Comparison of ENCODE assay signal across 15 cellular contexts in the genomic region with DNA sequence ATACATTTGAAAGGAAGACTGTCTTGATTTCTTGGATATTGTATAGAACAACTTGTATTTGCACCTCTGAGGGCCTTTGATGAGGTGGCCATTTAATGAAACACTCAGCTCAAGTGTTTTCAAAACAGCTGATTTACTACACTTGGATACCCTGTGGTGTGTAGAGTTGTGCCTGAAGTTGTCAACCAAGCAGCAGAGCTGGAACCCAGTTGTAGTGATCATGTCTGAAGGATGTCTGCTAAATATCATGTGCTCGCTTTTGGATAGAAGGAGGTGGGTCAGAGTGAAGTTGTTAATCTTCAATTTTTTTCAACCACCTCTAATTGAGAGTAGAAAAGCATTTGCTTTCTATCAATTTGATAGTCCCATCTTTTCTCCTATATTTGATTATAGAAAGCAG.
DNase-seq lines count a peak whose midpoint lies in the region; ATAC-seq and TF ChIP-seq lines count a peak whose summit lies in the region.
"Had no signal": no experiment of that assay in that cellular context is flagged by ENCODE, and none has a peak within 500 bp of the region (broad histone marks: within the 10 kb centered on the region; RNA-seq: fewer than 3 reads in every experiment).

No MANE protein-coding gene starts in this region.

- H3K4me3 ChIP-seq in Panc1 (ENCODE audit: low read depth in 2 of 2, low read length in 2 of 2) = no peak overlapping the region
- no peak overlapping the region for H3K4me3 ChIP-seq in osteoblast (ENCODE audit: insufficient read depth, low read length)
- H3K4me3 ChIP-seq: SJCRH30 had no signal

- H3K4me3 Mint-ChIP-seq in activated CD8-positive, alpha-beta memory T cell treated with anti-CD3 and anti-CD28 coated beads, Interleukin-2, amount 10 ng/mL, durations not matched to agents 7 days and 5 days = peak overlapping the region; percentile 27
- H3K4me3 Mint-ChIP-seq in CD4-positive, alpha-beta T cell = no peak overlapping the region
- H3K4me3 Mint-ChIP-seq in naive thymus-derived CD8-positive, alpha-beta T cell = peak overlapping the region in 6 of 10 donors; percentile 50 to 82 (median 68)
- H3K4me3 Mint-ChIP-seq: H9 had no signal

- peaks cover 53% of the 10 kb centered on the region for H3K4me1 Mint-ChIP-seq in activated CD8-positive, alpha-beta memory T cell treated with anti-CD3 and anti-CD28 coated beads, Interleukin-2, amount 10 ng/mL, durations not matched to agents 7 days and 5 days
- peaks cover 48% of the 10 kb centered on the region for H3K4me1 Mint-ChIP-seq in CD4-positive, alpha-beta T cell (ENCODE audit: low read depth)
- H3K4me1 Mint-ChIP-seq in naive thymus-derived CD8-positive, alpha-beta T cell = peaks cover 28 to 39% (median 36%) of the 10 kb centered on the region in 4 donors

- CTCF ChIA-PET in activated CD8-positive, alpha-beta memory T cell treated with anti-CD3 and anti-CD28 coated beads, Interleukin-2, amount 10 ng/mL, durations not matched to agents 7 days and 5 days (lab: Charles Lee) = interaction anchor here (1.6 kb wide), 1 partner anchor 84 kb away, joined by 4 read pairs; no protein-coding TSS in a partner anchor
- CTCF ChIA-PET in CD4-positive, alpha-beta T cell (lab: Charles Lee) = no interaction called here
- CTCF ChIA-PET in Panc1 (lab: Charles Lee) = no interaction called here

- no peak overlapping the region for H2AFZ ChIP-seq in osteoblast (ENCODE audit: low read length)

- H3K9me3 Mint-ChIP-seq in activated CD8-positive, alpha-beta memory T cell treated with anti-CD3 and anti-CD28 coated beads, Interleukin-2, amount 10 ng/mL, durations not matched to agents 7 days and 5 days (ENCODE audit: low read depth) = no peaks in the 10 kb centered on the region
- H3K9me3 Mint-ChIP-seq in CD4-positive, alpha-beta T cell = no peaks in the 10 kb centered on the region
- H3K9me3 Mint-ChIP-seq in naive thymus-derived CD8-positive, alpha-beta T cell = no peaks in the 10 kb centered on the region
- H3K9me3 Mint-ChIP-seq: H9 had no signal

- POLR2A ChIA-PET in CD4-positive, alpha-beta T cell (lab: Charles Lee) = no interaction called here
- POLR2A ChIA-PET in Panc1 (lab: Charles Lee) = no interaction called here
- POLR2A ChIA-PET in naive thymus-derived CD8-positive, alpha-beta T cell (lab: Charles Lee) = no interaction called here

- H3K27me3 Mint-ChIP-seq in activated CD8-positive, alpha-beta memory T cell treated with anti-CD3 and anti-CD28 coated beads, Interleukin-2, amount 10 ng/mL, durations not matched to agents 7 days and 5 days = no peaks in the 10 kb centered on the region
- H3K27me3 Mint-ChIP-seq in CD4-positive, alpha-beta T cell = no peaks in the 10 kb centered on the region
- H3K27me3 Mint-ChIP-seq in naive thymus-derived CD8-positive, alpha-beta T cell = no peaks in the 10 kb centered on the region

- no peak overlapping the region for H3K27ac ChIP-seq in CD4-positive, alpha-beta T cell (ENCODE audit: low read depth, low read length)
- H3K27ac ChIP-seq in Panc1 (ENCODE audit: low read length) (peak overlapping the region; percentile 30; the same call in 1 of the 2 replicates), osteoblast (ENCODE audit: low read depth, low read length) (no peak overlapping the region)
- H3K27ac ChIP-seq: KMS-11, SJCRH30 had no signal

- no peaks in the 10 kb centered on the region for H4K20me1 ChIP-seq in osteoblast (ENCODE audit: insufficient read depth, low read length)

- H3K27ac Mint-ChIP-seq in activated CD8-positive, alpha-beta memory T cell treated with anti-CD3 and anti-CD28 coated beads, Interleukin-2, amount 10 ng/mL, durations not matched to agents 7 days and 5 days = peak overlapping the region; percentile 81
- H3K27ac Mint-ChIP-seq in CD4-positive, alpha-beta T cell = peak overlapping the region; percentile 76
- H3K27ac Mint-ChIP-seq in naive thymus-derived CD8-positive, alpha-beta T cell = peak overlapping the region in 1 of 10 donors; percentile 62
- H3K27ac Mint-ChIP-seq: H9 had no signal

- no peaks in the 10 kb centered on the region for H3K27me3 ChIP-seq in CD4-positive, alpha-beta T cell (ENCODE audit: control insufficient read depth, insufficient read depth, low read length)
- H3K27me3 ChIP-seq in Panc1 (ENCODE audit: control insufficient read depth, insufficient read depth, low read length) = no peaks in the 10 kb centered on the region
- no peaks in the 10 kb centered on the region for H3K27me3 ChIP-seq in osteoblast (ENCODE audit: insufficient read depth, low read length)
- H3K27me3 ChIP-seq: BE2C, SJCRH30 had no signal

- H3K36me3 ChIP-seq in Panc1 (ENCODE audit: control insufficient read depth, insufficient read depth, low read length) (no peaks in the 10 kb centered on the region), osteoblast (ENCODE audit: insufficient read depth, low read length) (no peaks in the 10 kb centered on the region)
- H3K36me3 ChIP-seq: BE2C, SJCRH30 had no signal

- no peaks in the 10 kb centered on the region for H3K9me3 ChIP-seq in CD4-positive, alpha-beta T cell (ENCODE audit: control insufficient read depth, low read length)
- H3K9me3 ChIP-seq in Panc1 (ENCODE audit: control insufficient read depth, insufficient read depth, low read depth, low read length) = no peaks in the 10 kb centered on the region
- no peaks in the 10 kb centered on the region for H3K9me3 ChIP-seq in osteoblast (ENCODE audit: low read depth, low read length)
- H3K9me3 ChIP-seq: BE2C, SJCRH30 had no signal

- H3K79me2 ChIP-seq in osteoblast (ENCODE audit: insufficient read depth, low read length) = no peaks in the 10 kb centered on the region

- intact Hi-C loops in CD4-positive, alpha-beta T cell (cut with DNase I, micrococcal nuclease) = loop anchor here in 1 of 2 experiments (5.0 kb wide), 1 partner anchor 86 kb away; no protein-coding TSS in a partner anchor
- intact Hi-C loops in Panc1 (cut with micrococcal nuclease; ENCODE audit: unreplicated experiment) = no loop called here
- intact Hi-C loops in cardiac septum (cut with DNase I) = no loop called here

- BruUV-seq in Panc1 (replicated peaks; lab: Mats Ljungman, UMichigan) = no TSS peak

- no peak overlapping the region for H3K4me2 ChIP-seq in osteoblast (ENCODE audit: insufficient read depth, low read length)
- H3K4me2 ChIP-seq: KMS-11 had no signal

- in situ Hi-C loops in Panc1 (cut with HindIII; ENCODE audit: low pct_unique_long_range_greater_than_20kb, low sequenced_read_pairs) = no loop called here

- ATAC-seq in activated CD8-positive, alpha-beta memory T cell treated with anti-CD3 and anti-CD28 coated beads, Interleukin-2, amount 10 ng/mL, durations not matched to agents 7 days and 5 days = no peak
- ATAC-seq in CD4-positive, alpha-beta T cell (ENCODE audit: poor library complexity) = no peak
- ATAC-seq in Panc1 = no peak
- ATAC-seq in naive thymus-derived CD8-positive, alpha-beta T cell = no peak

- TF ChIP-seq CTCF in CD4-positive, alpha-beta T cell (IDR thresholded peaks at IDR 0.05) = no peak
- no peak for TF ChIP-seq CTCF in Panc1 (IDR thresholded peaks at IDR 0.05)
- no peak for TF ChIP-seq CTCF in osteoblast (IDR thresholded peaks at IDR 0.05; ENCODE audit: extremely low read depth, low read depth, low read length)

- DNase-seq in activated CD8-positive, alpha-beta memory T cell treated with anti-CD3 and anti-CD28 coated beads, Interleukin-2, amount 10 ng/mL, durations not matched to agents 7 days and 5 days = no peak
- no peak for DNase-seq in activated CD8-positive, alpha-beta memory T cell treated with anti-CD3 and anti-CD28 coated beads, Interleukin-2, amount 50 U/mL, for 48 hours
- DNase-seq in CD4-positive, alpha-beta T cell = no peak
- no peak for DNase-seq in Panc1 (ENCODE audit: low read depth, low spot score)
- no peak for DNase-seq in naive thymus-derived CD8-positive, alpha-beta T cell
- DNase-seq in osteoblast (ENCODE audit: insufficient read length, low spot score, missing footprints) = no peak
- no peak for DNase-seq in cardiac septum (ENCODE audit: low spot score)
- DNase-seq: BE2C, H9, NCI-H1092 treated with DMSO at 0.1 percent for 48 hours, NCI-H187, NCI-H2171 treated with DMSO at 0.1 percent for 48 hours, NCI-H510A, SJCRH30 had no signal

- H3K36me3 Mint-ChIP-seq in activated CD8-positive, alpha-beta memory T cell treated with anti-CD3 and anti-CD28 coated beads, Interleukin-2, amount 10 ng/mL, durations not matched to agents 7 days and 5 days = peaks cover 9% of the 10 kb centered on the region
- no peaks in the 10 kb centered on the region for H3K36me3 Mint-ChIP-seq in CD4-positive, alpha-beta T cell (ENCODE audit: low read depth)
- H3K36me3 Mint-ChIP-seq in naive thymus-derived CD8-positive, alpha-beta T cell = no peaks in the 10 kb centered on the region

- peaks cover 7% of the 10 kb centered on the region; the same call in 1 of the 2 replicates for H3K4me1 ChIP-seq in Panc1 (ENCODE audit: control insufficient read depth, insufficient read depth, low read length)
- peaks cover 10% of the 10 kb centered on the region for H3K4me1 ChIP-seq in osteoblast (ENCODE audit: insufficient read depth, low read length)
